In genomic region chr15:34754171-34754580, GRCh38 we compare ENCODE assay signal across 16 cellular contexts. TPM values are rescaled to one million over a fixed set of nuclear protein-coding genes. Genes with fewer than 3 reads are reported as not detected.
DNase-seq lines count a peak whose midpoint lies in the region; ATAC-seq, FAIRE-seq and TF ChIP-seq lines count a peak whose summit lies in the region.
"Had no signal": no experiment of that assay in that cellular context is flagged by ENCODE, and none has a peak within 500 bp of the region (broad histone marks: within the 10 kb centered on the region; RNA-seq: fewer than 3 reads in every experiment).

No MANE protein-coding gene starts in this region.

- H3K4me1 Mint-ChIP-seq in GM23338 (peaks cover 15% of the 10 kb centered on the region), nephron progenitor cell (no peaks in the 10 kb centered on the region)

- H3K9me3 Mint-ChIP-seq in GM23338 (no peaks in the 10 kb centered on the region), nephron progenitor cell (no peaks in the 10 kb centered on the region)
- H3K9me3 Mint-ChIP-seq: activated B cell treated with CpG ODN at 0.5 μM for 24 hours had no signal

- H3K27me3 ChIP-seq in ACC112 (ENCODE audit: insufficient read depth, low read length): peaks cover 97% of the 10 kb centered on the region
- H3K27me3 ChIP-seq in GM23338 (ENCODE audit: insufficient read depth): peaks cover 58% of the 10 kb centered on the region
- H3K27me3 ChIP-seq in ectodermal cell (ENCODE audit: control insufficient read depth, insufficient read depth, low read length, poor library complexity, severe bottlenecking): peaks cover 67% of the 10 kb centered on the region
- peaks cover 64% of the 10 kb centered on the region for H3K27me3 ChIP-seq in GM23248 (replicated peaks; ENCODE audit: insufficient read depth)

- TF ChIP-seq CTCF in GM23338 (conservative IDR thresholded peaks at IDR 0.05; ENCODE audit: low read depth in 2 of 2): no peak
- no peak for TF ChIP-seq CTCF in nephron progenitor cell (IDR thresholded peaks at IDR 0.05)
- no peak for TF ChIP-seq CTCF in D721Med (IDR thresholded peaks at IDR 0.05; ENCODE audit: insufficient read depth, missing control alignments)

- H3K4me3 Mint-ChIP-seq in GM23338: peak overlapping the region; percentile 86
- H3K4me3 Mint-ChIP-seq in nephron progenitor cell: peak overlapping the region; percentile 70
- H3K4me3 Mint-ChIP-seq: activated B cell treated with CpG ODN at 0.5 μM for 24 hours had no signal

- ATAC-seq in GM23338 (peak; percentile 21), GM19397 (IDR thresholded peaks at IDR 0.05; ENCODE audit: unreplicated experiment) (no peak)

- H3K9ac ChIP-seq in GM23248: no peak overlapping the region
- H3K9ac ChIP-seq: KMS-11 had no signal

- H3K27ac ChIP-seq in ACC112 (ENCODE audit: low read depth, low read length) (no peak overlapping the region), GM23338 (ENCODE audit: low read depth) (no peak overlapping the region), ectodermal cell (ENCODE audit: insufficient read depth, low read depth, low read length, poor library complexity, severe bottlenecking) (no peak overlapping the region), GM23248 (no peak overlapping the region)
- H3K27ac ChIP-seq: C4-2B, KMS-11, right lobe of liver had no signal

- H3F3A ChIP-seq in GM23338 (replicated peaks; ENCODE audit: low read depth) (no peaks in the 10 kb centered on the region), GM23248 (ENCODE audit: insufficient read depth) (no peaks in the 10 kb centered on the region)

- WGBS in ectodermal cell, 2 experiments: 7 to 9% methylated on average over 27 of the region's 27 CpGs
- 8% methylated on average over 22 to 26 of the region's 27 CpGs for WGBS in GM23248 (ENCODE audit: low coverage in 1 of 2, low lambda C conversion rate in 2 of 2, missing lambda C conversion rate in 2 of 2), 2 experiments

- H3K9me3 ChIP-seq in ectodermal cell (ENCODE audit: control insufficient read depth, low read length): no peaks in the 10 kb centered on the region
- H3K9me3 ChIP-seq in GM23248 (ENCODE audit: low read depth): no peaks in the 10 kb centered on the region
- H3K9me3 ChIP-seq: right lobe of liver had no signal

- no peak for FAIRE-seq in D721Med (lab: Jason Lieb, UNC)

- H3K4me3 ChIP-seq in ACC112 (ENCODE audit: low read depth, low read length) (peak overlapping the region; percentile 64; the same call in 1 of the 2 replicates), GM23338 (peak overlapping the region; percentile 83), ectodermal cell (ENCODE audit: insufficient read depth, low read depth, low read length) (peak overlapping the region; percentile 42), GM23248 (no peak overlapping the region)
- H3K4me3 ChIP-seq: right lobe of liver had no signal

- H3K27me3 Mint-ChIP-seq in GM23338 (ENCODE audit: insufficient read depth, low read depth, poor library complexity) (peaks cover 37% of the 10 kb centered on the region), nephron progenitor cell (ENCODE audit: low read depth, poor library complexity) (peaks cover 96% of the 10 kb centered on the region)

- in situ Hi-C loops in GM23248 (cut with MboI): no loop called here

- H3K4me2 ChIP-seq in GM23338: peak overlapping the region; percentile 97
- no peak overlapping the region for H3K4me2 ChIP-seq in GM23248 (ENCODE audit: unreplicated experiment)
- H3K4me2 ChIP-seq: KMS-11 had no signal

- H3K4me1 ChIP-seq in ACC112 (ENCODE audit: control insufficient read depth, insufficient read depth, low read length, unreplicated experiment) (no peaks in the 10 kb centered on the region), GM23338 (ENCODE audit: insufficient read depth) (peaks cover 7% of the 10 kb centered on the region), ectodermal cell (ENCODE audit: control insufficient read depth, insufficient read depth, low read length) (peaks cover 5% of the 10 kb centered on the region), GM23248 (ENCODE audit: insufficient read depth) (no peaks in the 10 kb centered on the region)

- no peak overlapping the region for H2AFZ ChIP-seq in ACC112 (ENCODE audit: low read length, unreplicated experiment)
- peak overlapping the region; percentile 98 for H2AFZ ChIP-seq in GM23338
- no peak overlapping the region for H2AFZ ChIP-seq in GM23248

- H3K36me3 ChIP-seq in ACC112 (ENCODE audit: insufficient read depth, low read length): no peaks in the 10 kb centered on the region
- H3K36me3 ChIP-seq in GM23338 (ENCODE audit: insufficient read depth): no peaks in the 10 kb centered on the region
- no peaks in the 10 kb centered on the region for H3K36me3 ChIP-seq in ectodermal cell (ENCODE audit: control insufficient read depth, insufficient read depth, low read length)
- no peaks in the 10 kb centered on the region for H3K36me3 ChIP-seq in GM23248 (ENCODE audit: low read depth)
- H3K36me3 ChIP-seq: right lobe of liver had no signal

- H3K27ac Mint-ChIP-seq in GM23338 (no peak overlapping the region), nephron progenitor cell (no peak overlapping the region)
- H3K27ac Mint-ChIP-seq: activated B cell treated with CpG ODN at 0.5 μM for 24 hours had no signal

- H3K9me2 ChIP-seq in GM23338 (ENCODE audit: insufficient read depth): no peaks in the 10 kb centered on the region
- H3K9me2 ChIP-seq in GM23248 (ENCODE audit: insufficient read depth): no peaks in the 10 kb centered on the region

- H3K79me2 ChIP-seq in ACC112 (ENCODE audit: control insufficient read depth, insufficient read depth, low read length, unreplicated experiment): no peaks in the 10 kb centered on the region
- no peaks in the 10 kb centered on the region for H3K79me2 ChIP-seq in GM23338 (replicated peaks; ENCODE audit: insufficient read depth)
- H3K79me2 ChIP-seq in GM23248 (ENCODE audit: insufficient read depth): no peaks in the 10 kb centered on the region

- DNase-seq in GM23338 (ENCODE audit: low spot score) (peak; percentile 39), nephron progenitor cell (no peak), D721Med (ENCODE audit: insufficient read length, low spot score) (no peak), GM23248 (no peak)
- no peak for DNase-seq in stimulated activated CD4-positive, alpha-beta T cell treated with anti-CD3 and anti-CD28 coated beads, Interleukin-4, amount 100 ng/mL, for 4 hours
- DNase-seq: activated B cell treated with CpG ODN at 0.5 μM for 24 hours; activated CD8-positive, alpha-beta memory T cell treated with anti-CD3 and anti-CD28 coated beads, Interleukin-2, amount 50 U/mL, for 48 hours; cortex of kidney; right lobe of liver had no signal

- H4K20me1 ChIP-seq in GM23338 (replicated peaks; ENCODE audit: insufficient read depth): peaks cover 5% of the 10 kb centered on the region; the same call in 1 of the 2 replicates
- H4K20me1 ChIP-seq in GM23248 (ENCODE audit: insufficient read depth): no peaks in the 10 kb centered on the region

- H3K36me3 Mint-ChIP-seq in GM23338 (ENCODE audit: low read depth): no peaks in the 10 kb centered on the region
- no peaks in the 10 kb centered on the region for H3K36me3 Mint-ChIP-seq in nephron progenitor cell (ENCODE audit: low read depth)

TF ChIP-seq in GM23338, 12 proteins besides CTCF, POLR2A, EP300 and RAD21 (continues in another document):
- TF ChIP-seq ZNF114 (CRISPR knock-in tag; IDR thresholded peaks at IDR 0.05): no peak
- no peak for TF ChIP-seq REST (IDR thresholded peaks at IDR 0.05; ENCODE audit: unreplicated experiment)

RNA-seq across cellular contexts. Expression of gene GJD2, which starts 0.6 kb away (rescaled TPM):
- 0.27 and 0.63 TPM in 2 replicates for total RNA-seq in GM23338 (2014; rRNA removed; shearing (Covaris generic))
- polyA plus RNA-seq in GM23338 (2016; fragmentation: Nextera tagmentation; extraction: Ambion mirVana) (0.29 and 0.38 TPM in 2 replicates), GM23248 (2016; fragmentation: Nextera tagmentation; extraction: Ambion mirVana) (not detected in 2 replicates)
- polyA plus RNA-seq in ectodermal cell (2013, experiment 1 of 4): not detected
- polyA plus RNA-seq in ectodermal cell (2013, experiment 2 of 4): not detected
- polyA plus RNA-seq in ectodermal cell (2013, experiment 3 of 4): not detected
- polyA plus RNA-seq in ectodermal cell (2013, experiment 4 of 4): 0.08 TPM
- total RNA-seq in GM23248 (2014; rRNA removed; shearing (Covaris generic)): not detected in 2 replicates
- total RNA-seq: activated B cell treated with CpG ODN at 0.5 μM for 24 hours, fibroblast of lung, right lobe of liver had no signal
- polyA plus RNA-seq: fibroblast of lung had no signal

RNA-seq across cellular contexts. Expression of gene ACTC1, which starts 41.2 kb away (rescaled TPM):
- 18.6 and 26.2 TPM in 2 replicates for total RNA-seq in GM23338 (2014; rRNA removed; shearing (Covaris generic))
- polyA plus RNA-seq in GM23338 (2016; fragmentation: Nextera tagmentation; extraction: Ambion mirVana) (35.9 and 38.3 TPM in 2 replicates), GM23248 (2016; fragmentation: Nextera tagmentation; extraction: Ambion mirVana) (29.9 and 31.9 TPM in 2 replicates)
- polyA plus RNA-seq in ectodermal cell (2013, experiment 1 of 4): 62.0 TPM
- polyA plus RNA-seq in ectodermal cell (2013, experiment 2 of 4): 63.7 TPM
- polyA plus RNA-seq in ectodermal cell (2013, experiment 3 of 4): 51.0 TPM
- 47.5 TPM for polyA plus RNA-seq in ectodermal cell (2013, experiment 4 of 4)
- 7.6 and 21.4 TPM in 2 replicates for total RNA-seq in GM23248 (2014; rRNA removed; shearing (Covaris generic))
- total RNA-seq: activated B cell treated with CpG ODN at 0.5 μM for 24 hours, G401 had no signal
